ENCODE assay signal across 28 cellular contexts in the genomic region with DNA sequence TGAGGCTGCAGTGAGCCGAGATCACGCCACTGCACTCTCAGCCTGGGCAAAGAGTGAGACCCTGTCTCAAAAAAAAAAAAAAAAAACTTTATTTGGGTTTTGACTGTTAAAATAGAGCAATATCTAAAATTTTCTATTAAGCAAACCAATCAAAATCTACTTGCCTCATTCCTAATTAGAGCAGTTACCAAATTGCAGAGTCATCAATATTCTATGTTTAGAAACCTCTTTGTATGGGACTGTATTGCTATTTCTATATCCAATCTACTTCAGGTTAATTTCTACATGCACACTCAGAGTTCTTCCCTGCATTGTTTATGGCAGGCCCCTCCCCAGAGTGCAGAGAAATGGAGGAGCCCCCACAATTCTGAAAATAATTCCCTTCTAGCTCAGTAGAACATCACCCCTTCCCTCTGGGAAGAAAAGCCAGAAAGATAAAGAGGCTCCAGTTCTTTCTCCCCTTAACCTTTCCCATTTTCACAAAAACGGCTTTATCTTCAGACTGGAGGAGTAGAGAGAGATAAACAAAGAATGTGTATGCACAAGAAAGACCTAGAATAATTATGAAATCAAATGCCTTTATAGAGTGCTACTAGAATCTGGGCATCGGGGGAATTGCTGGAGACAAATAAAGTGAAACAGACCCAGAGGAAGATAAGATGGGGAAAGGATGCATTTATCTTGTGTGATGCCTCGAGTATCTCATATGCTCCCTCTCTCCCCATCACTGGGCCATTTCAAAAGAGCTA.
"Had no signal": no experiment of that assay in that cellular context is flagged by ENCODE, and none has a peak within 500 bp of the region (broad histone marks: within the 10 kb centered on the region; RNA-seq: fewer than 3 reads in every experiment).

No MANE protein-coding gene starts in this region.

- H3K36me3 Mint-ChIP-seq: activated CD4-positive, alpha-beta memory T cell treated with anti-CD3 and anti-CD28 coated beads for 36 hours; activated naive CD4-positive, alpha-beta T cell treated with anti-CD3 and anti-CD28 coated beads, Interleukin-2, amount 50 U/mL, for 24 hours; natural killer cell treated with Interleukin-12 subunit alpha and Interleukin-12 subunit beta and Interleukin-15 and Interleukin-18, amount 100 ng/mL, for 72 hours had no signal

- H3K27ac Mint-ChIP-seq: activated CD4-positive, alpha-beta memory T cell treated with anti-CD3 and anti-CD28 coated beads for 36 hours; activated CD4-positive, alpha-beta T cell treated with anti-CD3 and anti-CD28 coated beads, Interleukin-2, amount 10 ng/mL, durations not matched to agents 24 days and 14 days; activated naive CD4-positive, alpha-beta T cell treated with anti-CD3 and anti-CD28 coated beads, Interleukin-2, amount 50 U/mL, for 24 hours; dendritic cell treated with granulocyte-macrophage colony-stimulating factor and Interleukin-4, amounts not matched to agents 40 ng/mL and 50 ng/mL, for 4 days; natural killer cell treated with Interleukin-12 subunit alpha and Interleukin-12 subunit beta and Interleukin-15 and Interleukin-18, amount 100 ng/mL, for 72 hours; stimulated activated naive CD8-positive, alpha-beta T cell treated with anti-CD3 and anti-CD28 coated beads, Interleukin-15, Interleukin-2, amounts not matched to agents 100 ng/mL and 50 ng/mL, for 24 hours; T-helper 17 cell had no signal

- H3K9me3 Mint-ChIP-seq: activated CD4-positive, alpha-beta memory T cell treated with anti-CD3 and anti-CD28 coated beads for 36 hours; activated CD4-positive, alpha-beta T cell treated with anti-CD3 and anti-CD28 coated beads, Interleukin-2, amount 10 ng/mL, durations not matched to agents 24 days and 14 days; activated naive CD4-positive, alpha-beta T cell treated with anti-CD3 and anti-CD28 coated beads, Interleukin-2, amount 50 U/mL, for 24 hours; dendritic cell treated with granulocyte-macrophage colony-stimulating factor and Interleukin-4, amounts not matched to agents 40 ng/mL and 50 ng/mL, for 4 days; natural killer cell treated with Interleukin-12 subunit alpha and Interleukin-12 subunit beta and Interleukin-15 and Interleukin-18, amount 100 ng/mL, for 72 hours; stimulated activated naive CD8-positive, alpha-beta T cell treated with anti-CD3 and anti-CD28 coated beads, Interleukin-15, Interleukin-2, amounts not matched to agents 100 ng/mL and 50 ng/mL, for 24 hours had no signal

- ATAC-seq: body of pancreas; gastroesophageal sphincter; mucosa of descending colon; natural killer cell treated with Interleukin-12 subunit alpha and Interleukin-12 subunit beta and Interleukin-15 and Interleukin-18, amount 100 ng/mL, for 72 hours; sciatic nerve; T-helper 17 cell had no signal

- H3K4me3 ChIP-seq: body of pancreas, gastroesophageal sphincter, hepatocyte, left ventricle myocardium inferior, lung, mucosa of descending colon, skin epidermis, upper lobe of left lung, vagina had no signal

- DNase-seq: activated CD4-positive, alpha-beta memory T cell treated with anti-CD3 and anti-CD28 coated beads for 36 hours; activated CD4-positive, alpha-beta T cell treated with anti-CD3 and anti-CD28 coated beads, Interleukin-2, amount 10 ng/mL, durations not matched to agents 24 days and 14 days; activated CD4-positive, CD25-positive, alpha-beta regulatory T cell treated with anti-CD3 and anti-CD28 coated beads, Interleukin-2, amount 50 U/mL, for 72 hours; activated CD8-positive, alpha-beta memory T cell treated with anti-CD3 and anti-CD28 coated beads, Interleukin-2, amount 50 U/mL, for 4 hours; activated T-cell treated with anti-CD3 and anti-CD28 coated beads, Interleukin-2, amount 50 U/mL, for 1 hour; aorta; body of pancreas; central memory CD4-positive, alpha-beta T cell; effector CD4-positive, alpha-beta T cell; islet precursor cell; left ventricle myocardium inferior; mesendoderm; mucosa of descending colon; stimulated activated CD4-positive, alpha-beta T cell treated with anti-CD3 and anti-CD28 coated beads, Interleukin-12 subunit alpha, Interleukin-12 subunit beta, amount 100 ng/mL, for 4 hours; stimulated activated CD4-positive, alpha-beta T cell treated with anti-CD3 and anti-CD28 coated beads, Interleukin-4, amount 100 ng/mL, for 1 hour; T-helper 17 cell; T1000; upper lobe of left lung had no signal

- H3K4me1 Mint-ChIP-seq: activated CD4-positive, alpha-beta T cell treated with anti-CD3 and anti-CD28 coated beads, Interleukin-2, amount 10 ng/mL, durations not matched to agents 24 days and 14 days; activated naive CD4-positive, alpha-beta T cell treated with anti-CD3 and anti-CD28 coated beads, Interleukin-2, amount 50 U/mL, for 24 hours had no signal

- H3K4me3 Mint-ChIP-seq: activated CD4-positive, alpha-beta memory T cell treated with anti-CD3 and anti-CD28 coated beads for 36 hours; activated CD4-positive, alpha-beta T cell treated with anti-CD3 and anti-CD28 coated beads, Interleukin-2, amount 10 ng/mL, durations not matched to agents 24 days and 14 days; activated naive CD4-positive, alpha-beta T cell treated with anti-CD3 and anti-CD28 coated beads, Interleukin-2, amount 50 U/mL, for 24 hours; dendritic cell treated with granulocyte-macrophage colony-stimulating factor and Interleukin-4, amounts not matched to agents 40 ng/mL and 50 ng/mL, for 4 days; natural killer cell treated with Interleukin-12 subunit alpha and Interleukin-12 subunit beta and Interleukin-15 and Interleukin-18, amount 100 ng/mL, for 72 hours; stimulated activated naive CD8-positive, alpha-beta T cell treated with anti-CD3 and anti-CD28 coated beads, Interleukin-15, Interleukin-2, amounts not matched to agents 100 ng/mL and 50 ng/mL, for 24 hours; T-helper 17 cell had no signal

- H3K27me3 Mint-ChIP-seq: dendritic cell treated with granulocyte-macrophage colony-stimulating factor and Interleukin-4, amounts not matched to agents 40 ng/mL and 50 ng/mL, for 4 days; stimulated activated naive CD8-positive, alpha-beta T cell treated with anti-CD3 and anti-CD28 coated beads, Interleukin-15, Interleukin-2, amounts not matched to agents 100 ng/mL and 50 ng/mL, for 24 hours had no signal
